27 cellular contexts compared by ENCODE assay signal in genomic region chr1:156078728-156079127, GRCh38. TPM values are rescaled to one million over a fixed set of nuclear protein-coding genes. Genes with fewer than 3 reads are reported as not detected.
A peak's percentile ranks its signal among the peaks of the same experiment; 100 is the strongest.
DNase-seq lines count a peak whose midpoint lies in the region; ATAC-seq and TF ChIP-seq lines count a peak whose summit lies in the region.
"Had no signal": no experiment of that assay in that cellular context is flagged by ENCODE, and none has a peak within 500 bp of the region (broad histone marks: within the 10 kb centered on the region; RNA-seq: fewer than 3 reads in every experiment).

No MANE protein-coding gene starts in this region.

- no peak overlapping the region for H3K18ac ChIP-seq in H9 (ENCODE audit: insufficient read length, low read depth, low read length)

- no peak for DNase-seq in H9
- DNase-seq in WTC11 (ENCODE audit: low spot score) = no peak
- no peak for DNase-seq in osteocyte (ENCODE audit: extremely low spot score, unreplicated experiment)
- no peak for DNase-seq in activated naive CD4-positive, alpha-beta T cell treated with Interleukin-2 at 50 U/mL for 16 hours
- DNase-seq in body of pancreas = no peak
- DNase-seq in tibial artery = no peak
- DNase-seq: activated CD4-positive, alpha-beta T cell treated with anti-CD3 and anti-CD28 coated beads, Interleukin-2, amount 10 ng/mL, durations not matched to agents 24 days and 14 days; caudate nucleus; COR-L47; foreskin fibroblast; HFFc6; hypothalamus; NCI-H187; NCI-H748 treated with DMSO at 0.1 percent for 48 hours; Right ventricle myocardium superior; spleen; stimulated activated CD4-positive, alpha-beta T cell treated with anti-CD3 and anti-CD28 coated beads, Interleukin-4, amount 100 ng/mL, for 24 hours; T-cell; transverse colon had no signal

- no peak overlapping the region for H3K9ac ChIP-seq in H9 (ENCODE audit: extremely low read depth, insufficient read length, low read length)
- peak overlapping the region; percentile 24; the same call in 1 of the 2 replicates for H3K9ac ChIP-seq in iPS-20b (ENCODE audit: low read depth, low read length)

- intact Hi-C loops in body of pancreas (cut with DNase I) = no loop called here
- intact Hi-C loops in tibial artery (cut with DNase I; ENCODE audit: low total_unique reads) = no loop called here

- no peak overlapping the region for H2AK5ac ChIP-seq in H9 (ENCODE audit: insufficient read length, low read length)

- no peak overlapping the region for H3K27ac ChIP-seq in H9 (ENCODE audit: insufficient read length, low read depth, low read length)
- no peak overlapping the region for H3K27ac ChIP-seq in iPS-20b (ENCODE audit: low read length)
- no peak overlapping the region for H3K27ac ChIP-seq in body of pancreas
- no peak overlapping the region for H3K27ac ChIP-seq in tibial artery
- H3K27ac ChIP-seq: epithelial cell of prostate, neutrophil, transverse colon had no signal

- TF ChIP-seq CTCF in H9 (conservative IDR thresholded peaks at IDR 0.05) (no peak), WTC11 (IDR thresholded peaks at IDR 0.05) (no peak), osteocyte (IDR thresholded peaks at IDR 0.05) (no peak), body of pancreas (IDR thresholded peaks at IDR 0.05) (no peak), tibial artery (IDR thresholded peaks at IDR 0.05) (no peak)

- peak overlapping the region; percentile 40 for H3K4me3 ChIP-seq in iPS-20b (ENCODE audit: low read length)
- H3K4me3 ChIP-seq in body of pancreas = no peak overlapping the region
- H3K4me3 ChIP-seq in tibial artery = no peak overlapping the region
- H3K4me3 ChIP-seq: K562, spleen, transverse colon had no signal

- H2AFZ ChIP-seq in H9 (ENCODE audit: low read length) = no peak overlapping the region

- H3K4ac ChIP-seq in H9 (ENCODE audit: low read depth, low read length) = no peak overlapping the region

- H2BK5ac ChIP-seq in H9 (ENCODE audit: insufficient read length, low read length) = no peak overlapping the region

- H4K8ac ChIP-seq in H9 (replicated peaks; ENCODE audit: insufficient read length, low read depth, low read length) = no peak overlapping the region

- H4K91ac ChIP-seq in H9 (ENCODE audit: insufficient read length, low read depth, low read length) = no peak overlapping the region

- no peak overlapping the region for H3K56ac ChIP-seq in H9 (ENCODE audit: insufficient read length, low read depth, low read length)

- H3K23me2 ChIP-seq in H9 (ENCODE audit: insufficient read length, low read depth, low read length, poor library complexity, severe bottlenecking) = peaks cover 13% of the 10 kb centered on the region

- H4K5ac ChIP-seq in H9 (ENCODE audit: insufficient read length, low read depth, low read length) = no peak overlapping the region

- H3K9me3 ChIP-seq in H9 (ENCODE audit: control insufficient read depth, low read depth, low read length) = no peaks in the 10 kb centered on the region
- no peaks in the 10 kb centered on the region for H3K9me3 ChIP-seq in iPS-20b (ENCODE audit: insufficient read depth, low read depth, low read length)
- no peaks in the 10 kb centered on the region for H3K9me3 ChIP-seq in body of pancreas
- no peaks in the 10 kb centered on the region for H3K9me3 ChIP-seq in tibial artery
- H3K9me3 ChIP-seq: neutrophil, spleen, transverse colon had no signal

- no peaks in the 10 kb centered on the region; a peak in 1 of 5 replicates for H3K9me3 Mint-ChIP-seq in H9
- no peaks in the 10 kb centered on the region for H3K9me3 Mint-ChIP-seq in WTC11
- no peaks in the 10 kb centered on the region for H3K9me3 Mint-ChIP-seq in osteocyte (ENCODE audit: unreplicated experiment)
- H3K9me3 Mint-ChIP-seq: activated CD4-positive, alpha-beta T cell treated with anti-CD3 and anti-CD28 coated beads, Interleukin-2, amount 10 ng/mL, durations not matched to agents 24 days and 14 days; HFFc6; stimulated activated naive CD8-positive, alpha-beta T cell treated with anti-CD3 and anti-CD28 coated beads, Interleukin-15, Interleukin-2, amounts not matched to agents 100 ng/mL and 50 ng/mL, for 24 hours; T-cell had no signal

- peaks cover 23% of the 10 kb centered on the region; the same call in 1 of the 2 replicates for H3K79me2 ChIP-seq in H9 (ENCODE audit: insufficient read depth, low read length)

- H3K23ac ChIP-seq in H9 (ENCODE audit: insufficient read length, low read depth, low read length) = no peak overlapping the region

- H4K20me1 ChIP-seq in H9 (ENCODE audit: control insufficient read depth, insufficient read depth, insufficient read length) = no peaks in the 10 kb centered on the region

- TF ChIP-seq POLR2A in body of pancreas (IDR thresholded peaks at IDR 0.05) = no peak

- H3K27ac Mint-ChIP-seq in H9 = peak overlapping the region in 1 of 3 experiments; percentile 64; a peak in 3 of 7 replicates
- peak overlapping the region; percentile 88 for H3K27ac Mint-ChIP-seq in WTC11
- H3K27ac Mint-ChIP-seq in osteocyte (ENCODE audit: unreplicated experiment) = peak overlapping the region; percentile 32
- H3K27ac Mint-ChIP-seq: activated CD4-positive, alpha-beta T cell treated with anti-CD3 and anti-CD28 coated beads, Interleukin-2, amount 10 ng/mL, durations not matched to agents 24 days and 14 days; HFFc6; stimulated activated naive CD8-positive, alpha-beta T cell treated with anti-CD3 and anti-CD28 coated beads, Interleukin-15, Interleukin-2, amounts not matched to agents 100 ng/mL and 50 ng/mL, for 24 hours had no signal

- H3K4me1 ChIP-seq in H9 (ENCODE audit: insufficient read depth, low read length) (peaks cover 21% of the 10 kb centered on the region), iPS-20b (ENCODE audit: insufficient read depth, low read length) (peaks cover 51% of the 10 kb centered on the region), body of pancreas (peaks cover 30% of the 10 kb centered on the region), tibial artery (peaks cover 0 to 23% (median 14%) of the 10 kb centered on the region in 4 donors)

- H2BK12ac ChIP-seq in H9 (ENCODE audit: insufficient read length, low read depth, low read length) = no peak overlapping the region

- no peak overlapping the region for H2BK20ac ChIP-seq in H9 (ENCODE audit: low read depth, low read length, poor library complexity, severe bottlenecking)

- peaks cover 20 to 54% (median 50%) of the 10 kb centered on the region in 3 experiments; a peak in 6 of 7 replicates for H3K36me3 Mint-ChIP-seq in H9 (ENCODE audit: insufficient read depth in 1 of 3, low read depth in 3 of 3)
- H3K36me3 Mint-ChIP-seq in WTC11 = peaks cover 8% of the 10 kb centered on the region
- peaks cover 15% of the 10 kb centered on the region for H3K36me3 Mint-ChIP-seq in osteocyte (ENCODE audit: unreplicated experiment)
- H3K36me3 Mint-ChIP-seq: T-cell had no signal

- H3K36me3 ChIP-seq in iPS-20b (ENCODE audit: insufficient read depth, low read depth, low read length) = peaks cover 50% of the 10 kb centered on the region
- no peaks in the 10 kb centered on the region for H3K36me3 ChIP-seq in body of pancreas (replicated peaks in 1 of 2; ENCODE audit: insufficient read depth in 1 of 2, low read depth in 2 of 2)
- no peaks in the 10 kb centered on the region for H3K36me3 ChIP-seq in tibial artery
- H3K36me3 ChIP-seq: neutrophil, spleen, transverse colon had no signal

- H3K4me2 ChIP-seq in H9 (ENCODE audit: insufficient read depth, insufficient read length, low read length) = peak overlapping the region; percentile 3

- H3K27me3 ChIP-seq in H9 (ENCODE audit: insufficient read depth, low read length) (no peaks in the 10 kb centered on the region), iPS-20b (ENCODE audit: insufficient read depth, low read length) (no peaks in the 10 kb centered on the region), body of pancreas (no peaks in the 10 kb centered on the region), tibial artery (peaks cover 0 to 26% of the 10 kb centered on the region in 2 donors)
- H3K27me3 ChIP-seq: transverse colon had no signal

- H3K27me3 Mint-ChIP-seq in H9 (ENCODE audit: low read depth) = no peaks in the 10 kb centered on the region
- no peaks in the 10 kb centered on the region for H3K27me3 Mint-ChIP-seq in WTC11 (ENCODE audit: low read depth)
- H3K27me3 Mint-ChIP-seq in osteocyte (ENCODE audit: unreplicated experiment) = no peaks in the 10 kb centered on the region

- H3K4me1 Mint-ChIP-seq in H9 (peaks cover 60 to 66% of the 10 kb centered on the region in 2 experiments), WTC11 (peaks cover 68% of the 10 kb centered on the region), osteocyte (ENCODE audit: unreplicated experiment) (peaks cover 69% of the 10 kb centered on the region)

- H3K4me3 Mint-ChIP-seq in H9 = peak overlapping the region; percentile 43 to 97
- peak overlapping the region; percentile 96 for H3K4me3 Mint-ChIP-seq in WTC11
- peak overlapping the region; percentile 36 for H3K4me3 Mint-ChIP-seq in osteocyte (ENCODE audit: unreplicated experiment)
- H3K4me3 Mint-ChIP-seq: activated CD4-positive, alpha-beta T cell treated with anti-CD3 and anti-CD28 coated beads, Interleukin-2, amount 10 ng/mL, durations not matched to agents 24 days and 14 days; HFFc6; stimulated activated naive CD8-positive, alpha-beta T cell treated with anti-CD3 and anti-CD28 coated beads, Interleukin-15, Interleukin-2, amounts not matched to agents 100 ng/mL and 50 ng/mL, for 24 hours; T-cell had no signal

- CTCF ChIA-PET in WTC11 (lab: Charles Lee) = interaction anchor here (0.6 to 1.3 kb wide), 5 partner anchors 12 to 122 kb away, joined by 3 to 13 read pairs (median 4); no protein-coding TSS in a partner anchor

- H2BK15ac ChIP-seq in H9 (ENCODE audit: low read depth, low read length) = no peak overlapping the region

- no peak overlapping the region for H2BK120ac ChIP-seq in H9 (ENCODE audit: low read depth, low read length, poor library complexity, severe bottlenecking)

- no CpG with 5 or more reads among the region's 5 CpGs for WGBS in H9 (ENCODE audit: extremely low coverage, insufficient read length, low lambda C conversion rate)
- WGBS in body of pancreas, 2 donors = 85 to 87% methylated on average over 5 of the region's 5 CpGs

- H3K79me1 ChIP-seq in H9 (ENCODE audit: insufficient read depth, low read depth, low read length, poor library complexity, severe bottlenecking) = no peaks in the 10 kb centered on the region

- no peak overlapping the region for H3T11ph ChIP-seq in H9 (ENCODE audit: low read length)

- POLR2A ChIA-PET in WTC11 (lab: Charles Lee) = no interaction called here

- ATAC-seq in WTC11 (no peak), body of pancreas (no peak)
- ATAC-seq: K562, T-cell had no signal

- H3K14ac ChIP-seq in H9 (ENCODE audit: insufficient read depth, low read length) = no peak overlapping the region

RNA-seq across cellular contexts. Expression of gene MEX3A, which starts 3.5 kb away (rescaled TPM):
- total RNA-seq in H9 (2021) = 64.6 and 68.0 TPM in 2 replicates
- total RNA-seq in WTC11 (2021) = 66.3 to 79.1 TPM (median 70.6 TPM) in 3 replicates
- 19.8 and 20.7 TPM in 2 replicates for total RNA-seq in osteocyte
- 1 to 10 TPM in 1 of 2 donors, under 1 TPM in 1; 0.99 to 4.7 TPM for total RNA-seq in body of pancreas

RNA-seq across cellular contexts. Expression of gene RAB25, which starts 17.8 kb away (rescaled TPM):
- total RNA-seq in H9 (2021) = 42.8 and 43.1 TPM in 2 replicates
- 61.9 to 82.8 TPM (median 82.5 TPM) in 3 replicates for total RNA-seq in WTC11 (2021)
- not detected in 2 replicates for total RNA-seq in osteocyte
- total RNA-seq in body of pancreas = 10 to 100 TPM; 31.3 to 66.7 TPM
- total RNA-seq: activated CD4-positive, alpha-beta T cell treated with anti-CD3 and anti-CD28 coated beads, Interleukin-2, amount 10 ng/mL, durations not matched to agents 24 days and 14 days; Daoy; dermis microvascular lymphatic vessel endothelial cell; HFFc6; OCI-LY7; Right ventricle myocardium superior had no signal

RNA-seq across cellular contexts. Expression of gene LAMTOR2, which starts 24.1 kb away (rescaled TPM):
- total RNA-seq in H9 (2021) = 50.6 and 55.0 TPM in 2 replicates
- total RNA-seq in WTC11 (2021) = 62.4 to 75.7 TPM (median 73.8 TPM) in 3 replicates
- 56.2 and 59.9 TPM in 2 replicates for total RNA-seq in osteocyte
- total RNA-seq in body of pancreas = 10 to 100 TPM; 44.2 to 47.5 TPM

RNA-seq across cellular contexts. Expression of gene UBQLN4, which starts 25.1 kb away (rescaled TPM):
- 45.6 and 49.4 TPM in 2 replicates for total RNA-seq in H9 (2021)
- total RNA-seq in WTC11 (2021) = 35.0 to 37.3 TPM (median 36.3 TPM) in 3 replicates
- total RNA-seq in osteocyte = 36.4 and 36.9 TPM in 2 replicates
- total RNA-seq in body of pancreas = 10 to 100 TPM; 16.5 to 16.9 TPM

RNA-seq across cellular contexts. Expression of gene LMNA, which starts 35.8 kb away (rescaled TPM):
- 51.0 and 52.7 TPM in 2 replicates for total RNA-seq in H9 (2021)
- total RNA-seq in WTC11 (2021) = 40.7 to 68.8 TPM (median 46.2 TPM) in 3 replicates
- total RNA-seq in osteocyte = 733 and 792 TPM in 2 replicates
- total RNA-seq in body of pancreas = 100 to 1,000 TPM; 152 to 186 TPM

Comparison
In these comparisons a context has a peak if more than half of its experiments do, and no peak if none do; other contexts are left out.
1. H3K4me3 Mint-ChIP-seq: peak in every context shown above with its lines; median percentile 96 in WTC11; 70 in H9; 36 in osteocyte.
2. RNA of gene RAB25, which starts 17.8 kb away (total RNA-seq): 31.3 to 66.7 TPM in body of pancreas, 61.9 to 82.8 TPM in WTC11 and 42.8 to 43.1 TPM in H9; not detected in osteocyte; every median in the first group is over 10 times any median in the second.